29 cellular contexts compared by ENCODE assay signal in genomic region chr3:106209482-106209881, GRCh38.
"Had no signal": no experiment of that assay in that cellular context is flagged by ENCODE, and none has a peak within 500 bp of the region (broad histone marks: within the 10 kb centered on the region; RNA-seq: fewer than 3 reads in every experiment).

No MANE protein-coding gene starts in this region.

- ATAC-seq: activated CD4-positive, CD25-positive, alpha-beta regulatory T cell treated with anti-CD3 and anti-CD28 coated beads, Interleukin-2, amount 50 U/mL, for 24 hours; activated CD8-positive, alpha-beta memory T cell treated with anti-CD3 and anti-CD28 coated beads, Interleukin-2, amount 10 ng/mL, durations not matched to agents 7 days and 5 days; body of pancreas; foreskin keratinocyte; gastroesophageal sphincter; T-helper 17 cell had no signal

- H3K4me3 Mint-ChIP-seq: activated B cell treated with CpG ODN at 0.5 μM for 24 hours; activated CD4-positive, alpha-beta memory T cell treated with anti-CD3 and anti-CD28 coated beads, Interleukin-2, amount 10 ng/mL, durations not matched to agents 7 days and 5 days; activated CD4-positive, alpha-beta T cell treated with anti-CD3 and anti-CD28 coated beads, Interleukin-2, amount 10 ng/mL, durations not matched to agents 24 days and 14 days; activated CD8-positive, alpha-beta memory T cell treated with anti-CD3 and anti-CD28 coated beads, Interleukin-2, amount 10 ng/mL, durations not matched to agents 7 days and 5 days; activated naive CD4-positive, alpha-beta T cell treated with anti-CD3 and anti-CD28 coated beads for 36 hours; activated naive CD8-positive, alpha-beta T cell treated with anti-CD3 and anti-CD28 coated beads, Interleukin-2, amount 10 ng/mL, durations not matched to agents 7 days and 5 days; activated T-helper 1 cell treated with anti-CD3 and anti-CD28 coated beads, Interleukin-12 subunit alpha, Interleukin-12 subunit beta, Interleukin-2, Interleukin-4 antibody, amounts not matched to agents 30 ng/mL and 10 ng/mL and 1 ng/mL, durations not matched to agents 14 hours and 24 hours and 36 hours; effector memory CD8-positive, alpha-beta T cell; T-helper 17 cell; T-helper 2 cell treated with Interferon-gamma antibody and Interleukin-4, amounts not matched to agents 5 μg/mL and 100 μg/mL, for 36 hours had no signal

- H3K27ac Mint-ChIP-seq: activated B cell treated with CpG ODN at 0.5 μM for 24 hours; activated CD4-positive, alpha-beta memory T cell treated with anti-CD3 and anti-CD28 coated beads, Interleukin-2, amount 10 ng/mL, durations not matched to agents 7 days and 5 days; activated CD4-positive, alpha-beta T cell treated with anti-CD3 and anti-CD28 coated beads, Interleukin-2, amount 10 ng/mL, durations not matched to agents 24 days and 14 days; activated naive CD4-positive, alpha-beta T cell treated with anti-CD3 and anti-CD28 coated beads for 36 hours; activated naive CD8-positive, alpha-beta T cell treated with anti-CD3 and anti-CD28 coated beads, Interleukin-2, amount 10 ng/mL, durations not matched to agents 7 days and 5 days; activated T-helper 1 cell treated with anti-CD3 and anti-CD28 coated beads, Interleukin-12 subunit alpha, Interleukin-12 subunit beta, Interleukin-2, Interleukin-4 antibody, amounts not matched to agents 30 ng/mL and 10 ng/mL and 1 ng/mL, durations not matched to agents 14 hours and 24 hours and 36 hours; activated T-helper 2 cell treated with anti-CD3 and anti-CD28 coated beads, Interferon-gamma antibody, Interleukin-2, Interleukin-4, amounts not matched to agents 10 μg/mL and 5 μg/mL and 100 μg/mL, durations not matched to agents 14 hours and 24 hours and 36 hours; effector memory CD8-positive, alpha-beta T cell; T-helper 17 cell; T-helper 2 cell treated with Interferon-gamma antibody and Interleukin-4, amounts not matched to agents 5 μg/mL and 100 μg/mL, for 36 hours had no signal

- H3K36me3 ChIP-seq: esophagus muscularis mucosa, gastroesophageal sphincter, heart right ventricle, WERI-Rb-1 had no signal

- H3K4me3 ChIP-seq: body of pancreas, esophagus muscularis mucosa, gastroesophageal sphincter, heart right ventricle had no signal

- H3K9me3 ChIP-seq: body of pancreas, gastroesophageal sphincter had no signal

- H3K27me3 Mint-ChIP-seq: activated B cell treated with CpG ODN at 0.5 μM for 24 hours; activated CD4-positive, alpha-beta memory T cell treated with anti-CD3 and anti-CD28 coated beads, Interleukin-2, amount 10 ng/mL, durations not matched to agents 7 days and 5 days; activated CD4-positive, alpha-beta T cell treated with anti-CD3 and anti-CD28 coated beads, Interleukin-2, amount 10 ng/mL, durations not matched to agents 24 days and 14 days; activated CD8-positive, alpha-beta memory T cell treated with anti-CD3 and anti-CD28 coated beads, Interleukin-2, amount 10 ng/mL, durations not matched to agents 7 days and 5 days; activated naive CD8-positive, alpha-beta T cell treated with anti-CD3 and anti-CD28 coated beads, Interleukin-2, amount 10 ng/mL, durations not matched to agents 7 days and 5 days; effector memory CD8-positive, alpha-beta T cell; T-helper 17 cell had no signal

- H3K4me1 ChIP-seq: body of pancreas, foreskin keratinocyte, gastroesophageal sphincter had no signal

- H3K27ac ChIP-seq: body of pancreas, esophagus muscularis mucosa, foreskin keratinocyte, gastroesophageal sphincter, heart right ventricle, WERI-Rb-1 had no signal

- DNase-seq: activated B cell treated with CpG ODN at 0.5 μM for 24 hours; activated CD4-positive, alpha-beta memory T cell treated with anti-CD3 and anti-CD28 coated beads, Interleukin-2, amount 10 ng/mL, durations not matched to agents 7 days and 5 days; activated CD4-positive, alpha-beta T cell treated with anti-CD3 and anti-CD28 coated beads, Interleukin-2, amount 10 ng/mL, durations not matched to agents 24 days and 14 days; activated CD8-positive, alpha-beta memory T cell treated with anti-CD3 and anti-CD28 coated beads, Interleukin-2, amount 10 ng/mL, durations not matched to agents 7 days and 5 days; activated CD8-positive, alpha-beta memory T cell treated with anti-CD3 and anti-CD28 coated beads, Interleukin-2, amount 50 U/mL, for 4 hours; activated effector memory CD4-positive, alpha-beta T cell treated with anti-CD3 and anti-CD28 coated beads, Interleukin-2, amount 50 U/mL, for 16 hours; activated naive CD4-positive, alpha-beta T cell treated with anti-CD3 and anti-CD28 coated beads for 36 hours; activated naive CD8-positive, alpha-beta T cell treated with anti-CD3 and anti-CD28 coated beads, Interleukin-2, amount 10 ng/mL, durations not matched to agents 7 days and 5 days; activated T-cell treated with anti-CD3 and anti-CD28 coated beads, Interleukin-2, amount 50 U/mL, for 1 hour; activated T-cell treated with anti-CD3 and anti-CD28 coated beads, Interleukin-2, amount 50 U/mL, for 48 hours; amygdala; aorta; body of pancreas; cortex of kidney; effector CD4-positive, alpha-beta T cell; effector memory CD8-positive, alpha-beta T cell; erythroblast; heart right ventricle; T-helper 1 cell; T-helper 17 cell; T1000; WERI-Rb-1 had no signal

- H3K27me3 ChIP-seq: body of pancreas, esophagus muscularis mucosa, foreskin keratinocyte, gastroesophageal sphincter, heart right ventricle had no signal
